Comparison of ENCODE assay signal across 1 cellular context in the genomic region with DNA sequence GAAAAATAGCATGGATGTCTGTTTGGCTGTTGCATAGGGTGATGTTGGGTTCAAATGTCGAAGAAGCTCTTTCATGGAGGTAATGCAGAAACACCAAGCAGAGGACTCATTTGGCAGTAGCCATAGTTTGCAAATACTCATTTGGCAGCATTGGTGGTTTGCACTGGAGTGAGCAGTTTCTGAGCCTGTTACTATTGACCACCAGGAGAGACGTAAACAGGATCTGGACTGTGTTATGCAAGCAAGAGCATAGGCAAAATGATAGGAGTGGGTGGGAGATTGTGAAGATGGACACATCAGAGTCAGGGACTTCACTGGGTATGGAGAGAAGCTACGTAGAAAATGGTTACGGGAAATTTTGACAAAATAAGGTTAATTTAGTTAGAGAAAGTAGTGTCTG.
TF ChIP-seq lines count a peak whose summit lies in the region.

No MANE protein-coding gene starts in this region.

TF ChIP-seq in HepG2, 621 proteins besides CTCF, POLR2A, EP300 and RAD21 (continued from another document):
- TF ChIP-seq ZSCAN12 (CRISPR knock-in tag; IDR thresholded peaks at IDR 0.05): no peak
- TF ChIP-seq RCOR2 (CRISPR knock-in tag; IDR thresholded peaks at IDR 0.05): no peak
- TF ChIP-seq SOX13 (IDR thresholded peaks at IDR 0.05): no peak
- TF ChIP-seq SOX13 (CRISPR knock-in tag; conservative IDR thresholded peaks at IDR 0.05 in 1 of 2, IDR thresholded peaks at IDR 0.05 in 1 of 2): no peak
- no peak for TF ChIP-seq FOXO1 (CRISPR knock-in tag; IDR thresholded peaks at IDR 0.05)
TF ChIP-seq in HepG2: peak in this region for 0.
